ENCODE assay signal across 8 cellular contexts in the genomic region with DNA sequence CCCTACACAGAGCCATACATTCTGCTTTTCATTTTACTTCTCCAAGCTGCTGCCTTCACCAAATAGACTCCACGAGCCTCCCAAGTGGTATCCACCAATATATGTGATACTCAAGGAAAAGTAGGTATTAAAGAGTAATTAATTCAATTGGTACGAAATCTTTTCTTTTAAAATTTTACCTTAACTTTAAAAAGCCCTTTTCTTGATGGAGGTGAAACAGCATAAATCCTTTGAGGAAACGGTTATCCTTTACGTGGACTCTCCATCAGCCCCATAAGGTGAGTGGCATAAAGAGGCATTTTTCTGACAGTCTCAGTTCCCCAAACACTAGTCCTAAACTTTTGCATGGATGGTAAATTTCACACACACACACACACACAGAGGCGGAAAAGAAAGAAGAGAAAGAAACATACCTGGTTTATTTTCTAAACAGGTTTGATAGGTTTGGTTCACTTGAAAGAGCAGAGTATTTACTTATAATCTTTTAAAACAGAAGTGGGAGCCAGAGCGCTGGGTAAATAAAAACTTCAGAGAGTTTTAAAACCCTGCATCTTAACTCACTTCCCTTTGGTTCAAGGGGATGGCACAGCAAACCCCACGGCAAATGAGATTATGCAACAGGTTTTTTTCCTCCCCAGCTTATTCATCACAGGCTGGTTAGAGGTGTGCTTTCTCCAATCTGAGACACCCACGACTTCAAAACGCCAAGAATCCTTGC. TPM values are rescaled to one million over a fixed set of nuclear protein-coding genes. Genes with fewer than 3 reads are reported as not detected.
DNase-seq lines count a peak whose midpoint lies in the region; ATAC-seq and TF ChIP-seq lines count a peak whose summit lies in the region.

No MANE protein-coding gene starts in this region.

- ATAC-seq in CD4-positive, alpha-beta T cell (ENCODE audit: poor library complexity): peak; percentile 71
- ATAC-seq in activated T-cell treated with anti-CD3 and anti-CD28 coated beads, Interleukin-2, amount 50 U/mL, for 72 hours (replicated peaks in 1 of 2): peak; percentile 50 to 57

- H3K79me2 ChIP-seq in GM23248 (ENCODE audit: insufficient read depth): peaks cover 29% of the 10 kb centered on the region
- H3K79me2 ChIP-seq in OCI-LY1 (ENCODE audit: insufficient read depth, low read length): peaks cover 9% of the 10 kb centered on the region; the same call in 1 of the 2 replicates
- H3K79me2 ChIP-seq in fibroblast of lung (ENCODE audit: control insufficient read depth, insufficient read depth, low read length): peaks cover 12% of the 10 kb centered on the region

- no peaks in the 10 kb centered on the region for H3K9me3 ChIP-seq in CD4-positive, alpha-beta T cell (ENCODE audit: control insufficient read depth, low read length)
- H3K9me3 ChIP-seq in GM23248 (ENCODE audit: low read depth) (no peaks in the 10 kb centered on the region), OCI-LY1 (ENCODE audit: low read length) (no peaks in the 10 kb centered on the region), fibroblast of lung (ENCODE audit: control insufficient read depth, insufficient read depth, low read depth, low read length) (no peaks in the 10 kb centered on the region), tibial artery (no peaks in the 10 kb centered on the region)

- peak overlapping the region; percentile 90 for H3K9ac ChIP-seq in GM23248
- peak overlapping the region; percentile 79 for H3K9ac ChIP-seq in OCI-LY1 (ENCODE audit: low read length)
- peak overlapping the region; percentile 96 for H3K9ac ChIP-seq in fibroblast of lung (ENCODE audit: insufficient read depth, low read length)

- peaks cover 25% of the 10 kb centered on the region for H3K36me3 Mint-ChIP-seq in CD4-positive, alpha-beta T cell (ENCODE audit: low read depth)
- H3K36me3 Mint-ChIP-seq in activated T-cell treated with anti-CD3 and anti-CD28 coated beads, Interleukin-2, amount 50 U/mL, for 72 hours (ENCODE audit: insufficient read depth in 2 of 2): peaks cover 22 to 23% of the 10 kb centered on the region in 2 donors
- peaks cover 30% of the 10 kb centered on the region for H3K36me3 Mint-ChIP-seq in nephron progenitor cell (ENCODE audit: low read depth)

- H3K4me1 ChIP-seq in GM23248 (ENCODE audit: insufficient read depth): peaks cover 9% of the 10 kb centered on the region; the same call in 1 of the 2 replicates
- H3K4me1 ChIP-seq in OCI-LY1 (ENCODE audit: insufficient read depth, low read length, severe bottlenecking): peaks cover 37% of the 10 kb centered on the region
- H3K4me1 ChIP-seq in fibroblast of lung (ENCODE audit: control insufficient read depth, extremely low read depth, insufficient read depth, low read length): peaks cover 5% of the 10 kb centered on the region
- peaks cover 0 to 55% (median 23%) of the 10 kb centered on the region in 4 donors for H3K4me1 ChIP-seq in tibial artery

- peak overlapping the region; percentile 86 for H3K4me3 ChIP-seq in GM23248
- peak overlapping the region; percentile 67 for H3K4me3 ChIP-seq in OCI-LY1 (ENCODE audit: low read depth, low read length, poor library complexity, severe bottlenecking)
- peak overlapping the region; percentile 75 to 93 (median 80) for H3K4me3 ChIP-seq in fibroblast of lung (replicated peaks in 1 of 4; ENCODE audit: control extremely low read depth in 1 of 4, insufficient read depth in 1 of 4, low read depth in 3 of 4, low read length in 4 of 4)
- H3K4me3 ChIP-seq in tibial artery: peak overlapping the region; percentile 70 to 89

- H3K4me2 ChIP-seq in GM23248 (ENCODE audit: unreplicated experiment) (peak overlapping the region; percentile 98), OCI-LY1 (ENCODE audit: low read length) (peak overlapping the region; percentile 88), fibroblast of lung (ENCODE audit: extremely low read depth, insufficient read depth, low read length) (peak overlapping the region; percentile 86)

- CTCF ChIA-PET in CD4-positive, alpha-beta T cell (lab: Charles Lee): interaction anchor here (0.8 to 2.3 kb wide), 8 partner anchors 71 to 184 kb away, joined by 3 to 10 read pairs (median 4); no protein-coding TSS in a partner anchor

- H3K27ac ChIP-seq in CD4-positive, alpha-beta T cell (ENCODE audit: low read depth, low read length): peak overlapping the region; percentile 98
- H3K27ac ChIP-seq in GM23248: peak overlapping the region; percentile 77
- peak overlapping the region; percentile 81 for H3K27ac ChIP-seq in OCI-LY1 (ENCODE audit: low read depth, low read length, poor library complexity, severe bottlenecking)
- peak overlapping the region; percentile 95 for H3K27ac ChIP-seq in fibroblast of lung (ENCODE audit: insufficient read depth, low read length)
- H3K27ac ChIP-seq in tibial artery: peak overlapping the region; percentile 98 to 100

- H3K4me3 Mint-ChIP-seq in CD4-positive, alpha-beta T cell: peak overlapping the region; percentile 97
- peak overlapping the region; percentile 86 to 93 for H3K4me3 Mint-ChIP-seq in activated T-cell treated with anti-CD3 and anti-CD28 coated beads, Interleukin-2, amount 50 U/mL, for 72 hours
- peak overlapping the region; percentile 93 for H3K4me3 Mint-ChIP-seq in nephron progenitor cell

- H4K20me1 ChIP-seq in GM23248 (ENCODE audit: insufficient read depth): no peaks in the 10 kb centered on the region
- no peaks in the 10 kb centered on the region for H4K20me1 ChIP-seq in OCI-LY1 (ENCODE audit: insufficient read depth, low read length)
- no peaks in the 10 kb centered on the region for H4K20me1 ChIP-seq in fibroblast of lung (ENCODE audit: control insufficient read depth, extremely low read depth, insufficient read depth, low read length)

- in situ Hi-C loops in GM23248 (cut with MboI): no loop called here

- H3K27me3 Mint-ChIP-seq in CD4-positive, alpha-beta T cell: no peaks in the 10 kb centered on the region
- H3K27me3 Mint-ChIP-seq in activated T-cell treated with anti-CD3 and anti-CD28 coated beads, Interleukin-2, amount 50 U/mL, for 72 hours (ENCODE audit: low read depth): no peaks in the 10 kb centered on the region
- H3K27me3 Mint-ChIP-seq in nephron progenitor cell (ENCODE audit: low read depth, poor library complexity): peaks cover 3% of the 10 kb centered on the region

- peak overlapping the region; percentile 82 for H2AFZ ChIP-seq in GM23248
- no peak overlapping the region for H2AFZ ChIP-seq in OCI-LY1 (ENCODE audit: low read length)
- no peak overlapping the region for H2AFZ ChIP-seq in fibroblast of lung (ENCODE audit: low read length)

- no peaks in the 10 kb centered on the region for H3K9me3 Mint-ChIP-seq in CD4-positive, alpha-beta T cell
- H3K9me3 Mint-ChIP-seq in activated T-cell treated with anti-CD3 and anti-CD28 coated beads, Interleukin-2, amount 50 U/mL, for 72 hours: no peaks in the 10 kb centered on the region
- peaks cover 29% of the 10 kb centered on the region for H3K9me3 Mint-ChIP-seq in nephron progenitor cell

- DNase-seq in CD4-positive, alpha-beta T cell: peak; percentile 48 to 71 (median 52)
- DNase-seq in GM23248 (peak; percentile 79), fibroblast of lung (ENCODE audit: low read depth in 2 of 2) (peak; percentile 57 to 85), nephron progenitor cell (no peak), tibial artery (peak; percentile 64 to 71), COLO668 (lab: John Stamatoyannopoulos, UW; ENCODE audit: unreplicated experiment) (no peak)
- peak; percentile 58 to 64 for DNase-seq in activated T-cell treated with anti-CD3 and anti-CD28 coated beads, Interleukin-2, amount 50 U/mL, for 72 hours

- 17 to 19% methylated on average over 9 of the region's 9 CpGs for WGBS in GM23248 (ENCODE audit: low coverage in 1 of 2, low lambda C conversion rate in 2 of 2, missing lambda C conversion rate in 2 of 2), 2 experiments

- H3K36me3 ChIP-seq in GM23248 (ENCODE audit: low read depth): no peaks in the 10 kb centered on the region
- H3K36me3 ChIP-seq in OCI-LY1 (ENCODE audit: insufficient read depth, low read length): no peaks in the 10 kb centered on the region
- H3K36me3 ChIP-seq in fibroblast of lung (ENCODE audit: control insufficient read depth, insufficient read depth, low read length): no peaks in the 10 kb centered on the region
- no peaks in the 10 kb centered on the region for H3K36me3 ChIP-seq in tibial artery

- TF ChIP-seq CTCF in CD4-positive, alpha-beta T cell (IDR thresholded peaks at IDR 0.05): no peak
- TF ChIP-seq CTCF in OCI-LY1 (IDR thresholded peaks at IDR 0.05; ENCODE audit: low read length): no peak
- no peak for TF ChIP-seq CTCF in fibroblast of lung (conservative IDR thresholded peaks at IDR 0.05 in 1 of 2, IDR thresholded peaks at IDR 0.05 in 1 of 2; ENCODE audit: low read depth in 1 of 2, low read length in 2 of 2)
- TF ChIP-seq CTCF in nephron progenitor cell (IDR thresholded peaks at IDR 0.05): no peak
- TF ChIP-seq CTCF in tibial artery (IDR thresholded peaks at IDR 0.05): no peak

- H3K27me3 ChIP-seq in CD4-positive, alpha-beta T cell (ENCODE audit: control insufficient read depth, insufficient read depth, low read length): no peaks in the 10 kb centered on the region
- no peaks in the 10 kb centered on the region for H3K27me3 ChIP-seq in GM23248 (replicated peaks; ENCODE audit: insufficient read depth)
- H3K27me3 ChIP-seq in OCI-LY1 (ENCODE audit: insufficient read depth, low read length): no peaks in the 10 kb centered on the region
- no peaks in the 10 kb centered on the region for H3K27me3 ChIP-seq in fibroblast of lung (ENCODE audit: control insufficient read depth, insufficient read depth, low read length)
- no peaks in the 10 kb centered on the region for H3K27me3 ChIP-seq in tibial artery

- H3K9me2 ChIP-seq in GM23248 (ENCODE audit: insufficient read depth) (no peaks in the 10 kb centered on the region), OCI-LY1 (ENCODE audit: low read depth, low read length) (no peaks in the 10 kb centered on the region)

- peak overlapping the region; percentile 100 for H3K27ac Mint-ChIP-seq in CD4-positive, alpha-beta T cell
- H3K27ac Mint-ChIP-seq in activated T-cell treated with anti-CD3 and anti-CD28 coated beads, Interleukin-2, amount 50 U/mL, for 72 hours: peak overlapping the region; percentile 84
- H3K27ac Mint-ChIP-seq in nephron progenitor cell: peak overlapping the region; percentile 95

- intact Hi-C loops in CD4-positive, alpha-beta T cell (cut with DNase I, micrococcal nuclease): loop anchor here (1.0 to 5.0 kb wide), 13 partner anchors 48 to 203 kb away; a partner anchor contains a TSS
- intact Hi-C loops in tibial artery (cut with DNase I; ENCODE audit: low total_unique reads): loop anchor here (5.0 to 10.0 kb wide), 3 partner anchors 144 to 203 kb away; a partner anchor contains a TSS

- peaks cover 60% of the 10 kb centered on the region for H3K4me1 Mint-ChIP-seq in CD4-positive, alpha-beta T cell (ENCODE audit: low read depth)
- peaks cover 49% of the 10 kb centered on the region for H3K4me1 Mint-ChIP-seq in activated T-cell treated with anti-CD3 and anti-CD28 coated beads, Interleukin-2, amount 50 U/mL, for 72 hours (ENCODE audit: low read depth)
- H3K4me1 Mint-ChIP-seq in nephron progenitor cell: peaks cover 43% of the 10 kb centered on the region

- POLR2A ChIA-PET in CD4-positive, alpha-beta T cell (lab: Charles Lee): interaction anchor here (0.6 to 4.2 kb wide), 40 partner anchors 12 to 211 kb away, joined by 3 to 58 read pairs (median 4); a partner anchor contains a TSS

- peaks cover 11% of the 10 kb centered on the region for H3F3A ChIP-seq in GM23248 (ENCODE audit: insufficient read depth)
- H3F3A ChIP-seq in OCI-LY1 (ENCODE audit: insufficient read depth, low read length): peaks cover 16% of the 10 kb centered on the region

RNA-seq across cellular contexts. Expression of a gene that starts 1.9 kb away (rescaled TPM):
- 10 to 100 TPM; 33.3 to 35.6 TPM for total RNA-seq in CD4-positive, alpha-beta T cell
- 2.8 and 3.0 TPM in 2 replicates for total RNA-seq in GM23248 (2014; rRNA removed; shearing (Covaris generic))
- polyA plus RNA-seq in GM23248 (2016; fragmentation: Nextera tagmentation; extraction: Ambion mirVana): 0.74 and 1.1 TPM in 2 replicates
- 100 to 1,000 TPM; 105 to 129 TPM for total RNA-seq in activated T-cell treated with anti-CD3 and anti-CD28 coated beads, Interleukin-2, amount 50 U/mL, for 72 hours
- total RNA-seq in fibroblast of lung: 15.2 TPM in 2 replicates
- 9.4 and 10.4 TPM in 2 replicates for polyA plus RNA-seq in fibroblast of lung
- 7.3 TPM in 2 replicates for polyA plus RNA-seq in fibroblast of lung (2012)
- 14.7 and 14.9 TPM in 2 replicates for polyA minus RNA-seq in fibroblast of lung (ENCODE audit: low replicate concordance)

RNA-seq across cellular contexts. Expression of a gene that starts 50.9 kb away (rescaled TPM):
- 10 to 100 TPM in 1 of 2 experiments, 1 to 10 TPM in 1; 9.5 to 12.6 TPM for total RNA-seq in CD4-positive, alpha-beta T cell
- total RNA-seq in GM23248 (2014; rRNA removed; shearing (Covaris generic)): 38.4 and 41.4 TPM in 2 replicates
- polyA plus RNA-seq in GM23248 (2016; fragmentation: Nextera tagmentation; extraction: Ambion mirVana) (23.4 and 25.4 TPM in 2 replicates), fibroblast of lung (28.8 and 35.9 TPM in 2 replicates)
- total RNA-seq in activated T-cell treated with anti-CD3 and anti-CD28 coated beads, Interleukin-2, amount 50 U/mL, for 72 hours: 10 to 100 TPM; 27.7 to 32.7 TPM
- 46.7 and 59.5 TPM in 2 replicates for total RNA-seq in fibroblast of lung
- 23.0 and 28.9 TPM in 2 replicates for polyA plus RNA-seq in fibroblast of lung (2012)
- polyA minus RNA-seq in fibroblast of lung (ENCODE audit: low replicate concordance): 5.8 and 12.3 TPM in 2 replicates

Comparison
In these comparisons a context has a peak if more than half of its experiments do, and no peak if none do; other contexts are left out.
1. DNase-seq: peak in CD4-positive, alpha-beta T cell (10 of 10), GM23248 (single experiment), activated T-cell treated with anti-CD3 and anti-CD28 coated beads, Interleukin-2, amount 50 U/mL, for 72 hours (2 of 2), fibroblast of lung (2 of 2) and tibial artery (2 of 2); none in nephron progenitor cell (single experiment) and COLO668 (single experiment).
2. Peak in every context shown above with its lines, with median percentiles within 50 percentile points of each other: H3K27ac ChIP-seq, H3K27ac Mint-ChIP-seq, H3K4me3 Mint-ChIP-seq, H3K4me2 ChIP-seq, H3K4me3 ChIP-seq and H3K9ac ChIP-seq.